In the genomic region with DNA sequence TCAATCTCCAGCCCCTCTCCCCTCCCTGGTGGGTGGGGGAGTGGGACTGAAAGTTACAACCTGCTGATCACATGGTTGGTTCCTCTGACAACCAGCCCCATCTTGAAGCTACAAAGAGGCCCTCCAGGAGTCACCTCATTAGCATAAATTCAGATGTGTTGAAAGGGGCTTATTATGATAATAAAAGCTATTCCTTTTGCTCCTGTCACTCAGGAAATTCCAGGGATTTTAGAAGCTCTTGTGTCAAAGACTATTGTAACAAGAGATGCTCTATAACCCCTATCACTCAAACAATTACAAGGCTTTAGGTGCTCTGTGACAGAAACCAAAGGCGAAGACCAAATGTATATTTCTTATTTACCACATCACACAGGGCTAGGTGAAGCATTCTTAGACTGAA, we compare ENCODE assay signal across 23 cellular contexts. TPM values are rescaled to one million over a fixed set of nuclear protein-coding genes. Genes with fewer than 3 reads are reported as not detected.
DNase-seq lines count a peak whose midpoint lies in the region; ATAC-seq, FAIRE-seq and TF ChIP-seq lines count a peak whose summit lies in the region.
"Had no signal": no experiment of that assay in that cellular context is flagged by ENCODE, and none has a peak within 500 bp of the region (broad histone marks: within the 10 kb centered on the region; RNA-seq: fewer than 3 reads in every experiment).

No MANE protein-coding gene starts in this region.

- WGBS in trophoblast cell (ENCODE audit: extremely low coverage, insufficient coverage, insufficient read length), result no CpG with 5 or more reads among the region's 1 CpG

- no peak overlapping the region for H2AFZ ChIP-seq in trophoblast cell (ENCODE audit: insufficient read depth, low read length, poor library complexity)
- H2AFZ ChIP-seq: GM23248 had no signal

- H4K12ac ChIP-seq in trophoblast cell (ENCODE audit: low read depth, low read length), result no peak overlapping the region

- H3K18ac ChIP-seq in trophoblast cell (ENCODE audit: low read length), result no peak overlapping the region

- H3K36me3 ChIP-seq in trophoblast cell (ENCODE audit: control insufficient read depth in 1 of 2, insufficient read depth in 2 of 2, low read length in 2 of 2), result no peaks in the 10 kb centered on the region
- H3K36me3 ChIP-seq: BE2C had no signal

- H2BK120ac ChIP-seq in trophoblast cell (ENCODE audit: insufficient read depth, low read length, poor library complexity), result no peak overlapping the region

- H3K4me2 ChIP-seq in trophoblast cell (ENCODE audit: low read length), result no peak overlapping the region

- H3K14ac ChIP-seq in trophoblast cell (ENCODE audit: low read length), result no peak overlapping the region

- no peak overlapping the region for H3K27ac Mint-ChIP-seq in activated CD4-positive, alpha-beta T cell treated with anti-CD3 and anti-CD28 coated beads, Interleukin-2, amount 10 ng/mL, durations not matched to agents 24 days and 14 days
- H3K27ac Mint-ChIP-seq in nephron, result peak overlapping the region in 2 of 3 experiments; percentile 25 to 26
- H3K27ac Mint-ChIP-seq: CD4-positive, CD25-positive, alpha-beta regulatory T cell; CD8-positive, alpha-beta memory T cell had no signal

- H3K9ac ChIP-seq in trophoblast cell (ENCODE audit: low read length), result peak overlapping the region; percentile 30
- H3K9ac ChIP-seq: GM23248 had no signal

- no peak overlapping the region for H4K8ac ChIP-seq in trophoblast cell (ENCODE audit: low read depth, low read length)

- H3K27me3 ChIP-seq in trophoblast cell (ENCODE audit: insufficient read depth, low read length), result no peaks in the 10 kb centered on the region
- H3K27me3 ChIP-seq: BE2C had no signal

- peaks cover 2% of the 10 kb centered on the region for H3K79me2 ChIP-seq in trophoblast cell (ENCODE audit: control insufficient read depth, insufficient read depth, low read length, poor library complexity)

- TF ChIP-seq CTCF in nephron (IDR thresholded peaks at IDR 0.05; ENCODE audit: unreplicated experiment in 3 of 3), result no peak

- no peaks in the 10 kb centered on the region for H3K9me3 ChIP-seq in trophoblast cell (ENCODE audit: insufficient read depth, low read depth, low read length)
- H3K9me3 ChIP-seq: BE2C had no signal

- no peak for ATAC-seq in GM21526 (IDR thresholded peaks at IDR 0.05; ENCODE audit: low FRiP score, unreplicated experiment)
- ATAC-seq: GM12878, HCT116 had no signal

- H3K4me3 Mint-ChIP-seq in activated CD4-positive, alpha-beta T cell treated with anti-CD3 and anti-CD28 coated beads, Interleukin-2, amount 10 ng/mL, durations not matched to agents 24 days and 14 days, result no peak overlapping the region
- H3K4me3 Mint-ChIP-seq in nephron, result no peak overlapping the region
- H3K4me3 Mint-ChIP-seq: CD4-positive, CD25-positive, alpha-beta regulatory T cell; CD8-positive, alpha-beta memory T cell had no signal

- H3K23ac ChIP-seq in trophoblast cell (ENCODE audit: low read length), result no peak overlapping the region

- no peaks in the 10 kb centered on the region for H3K4me1 Mint-ChIP-seq in activated CD4-positive, alpha-beta T cell treated with anti-CD3 and anti-CD28 coated beads, Interleukin-2, amount 10 ng/mL, durations not matched to agents 24 days and 14 days
- H3K4me1 Mint-ChIP-seq in nephron, result peaks cover 5% of the 10 kb centered on the region

- no peaks in the 10 kb centered on the region for H3K36me3 Mint-ChIP-seq in activated CD4-positive, alpha-beta T cell treated with anti-CD3 and anti-CD28 coated beads, Interleukin-2, amount 10 ng/mL, durations not matched to agents 24 days and 14 days (ENCODE audit: low read depth)
- no peaks in the 10 kb centered on the region for H3K36me3 Mint-ChIP-seq in nephron (ENCODE audit: low read depth)
- H3K36me3 Mint-ChIP-seq: CD4-positive, CD25-positive, alpha-beta regulatory T cell; CD8-positive, alpha-beta memory T cell had no signal

- no peak overlapping the region for H2AK5ac ChIP-seq in trophoblast cell (ENCODE audit: low read length)

- no peak overlapping the region for H3K4ac ChIP-seq in trophoblast cell (ENCODE audit: low read depth, low read length)

- no peaks in the 10 kb centered on the region for H3K79me1 ChIP-seq in trophoblast cell (ENCODE audit: low read length)

- H3K9me3 Mint-ChIP-seq in activated CD4-positive, alpha-beta T cell treated with anti-CD3 and anti-CD28 coated beads, Interleukin-2, amount 10 ng/mL, durations not matched to agents 24 days and 14 days, result no peaks in the 10 kb centered on the region
- peaks cover 2% of the 10 kb centered on the region for H3K9me3 Mint-ChIP-seq in nephron
- H3K9me3 Mint-ChIP-seq: CD4-positive, CD25-positive, alpha-beta regulatory T cell; CD8-positive, alpha-beta memory T cell had no signal

- intact Hi-C loops in activated CD4-positive, alpha-beta T cell treated with anti-CD3 and anti-CD28 coated beads, Interleukin-2, amount 10 ng/mL, durations not matched to agents 24 days and 14 days (cut with micrococcal nuclease), result no loop called here

- H4K91ac ChIP-seq in trophoblast cell (ENCODE audit: low read depth, low read length), result no peak overlapping the region

- FAIRE-seq in urothelium cell line (lab: Jason Lieb, UNC), result no peak
- FAIRE-seq: GM12878, GM19239, H54 had no signal

- no peak overlapping the region for H2BK12ac ChIP-seq in trophoblast cell (ENCODE audit: low read length)

- H2BK5ac ChIP-seq in trophoblast cell (ENCODE audit: low read depth, low read length, poor library complexity), result no peak overlapping the region

- H3K4me1 ChIP-seq in trophoblast cell (ENCODE audit: control insufficient read depth in 1 of 2, insufficient read depth in 2 of 2, low read length in 2 of 2), result peaks cover 0 to 6% of the 10 kb centered on the region in 2 experiments
- H3K4me1 ChIP-seq: BE2C had no signal

- DNase-seq in activated CD4-positive, alpha-beta T cell treated with anti-CD3 and anti-CD28 coated beads, Interleukin-2, amount 10 ng/mL, durations not matched to agents 24 days and 14 days, result peak; percentile 46
- DNase-seq in activated CD4-positive, alpha-beta T cell treated with anti-CD3 and anti-CD28 coated beads for 48 hours, result no peak
- DNase-seq in NCI-H69 (lab: John Stamatoyannopoulos, UW) (peak; percentile 54), trophoblast cell (no peak), urothelium cell line (ENCODE audit: low spot score) (no peak), SK-N-DZ (ENCODE audit: low spot score) (no peak)
- DNase-seq: ACHN; BE2C; C1 segment of cervical spinal cord; CD4-positive, CD25-positive, alpha-beta regulatory T cell; CD8-positive, alpha-beta memory T cell; COR-L47; DMS 273 treated with DMSO at 0.1 percent for 48 hours; DMS53; DND-41; EL; GM23248 had no signal

- H3K27ac ChIP-seq in trophoblast cell (ENCODE audit: low read depth, low read length), result no peak overlapping the region
- H3K27ac ChIP-seq: GM23248 had no signal

- H3K27me3 Mint-ChIP-seq in activated CD4-positive, alpha-beta T cell treated with anti-CD3 and anti-CD28 coated beads, Interleukin-2, amount 10 ng/mL, durations not matched to agents 24 days and 14 days, result peaks cover 1% of the 10 kb centered on the region
- peaks cover 3% of the 10 kb centered on the region for H3K27me3 Mint-ChIP-seq in nephron (ENCODE audit: low read depth)
- H3K27me3 Mint-ChIP-seq: CD8-positive, alpha-beta memory T cell had no signal

- H3K4me3 ChIP-seq in trophoblast cell (ENCODE audit: low read depth, low read length), result no peak overlapping the region
- H3K4me3 ChIP-seq: GM12878, GM23248 had no signal

RNA-seq across cellular contexts. Expression of a gene that starts 30.1 kb away (rescaled TPM):
- 11.8 and 12.8 TPM in 2 replicates for total RNA-seq in activated CD4-positive, alpha-beta T cell treated with anti-CD3 and anti-CD28 coated beads, Interleukin-2, amount 10 ng/mL, durations not matched to agents 24 days and 14 days
- 4.5 and 4.7 TPM in 2 replicates for polyA plus RNA-seq in trophoblast cell (2013)
- 0.05 and 0.37 TPM in 2 replicates for polyA plus RNA-seq in SK-N-DZ (2014; cell fraction: cytosol; rRNA removed)
- polyA plus RNA-seq in SK-N-DZ (2014; cell fraction: nucleus; rRNA removed), result 0.23 and 0.26 TPM in 2 replicates

Comparison
In these comparisons a context has a peak if more than half of its experiments do, and no peak if none do; other contexts are left out.
1. DNase-seq: peak in activated CD4-positive, alpha-beta T cell treated with anti-CD3 and anti-CD28 coated beads, Interleukin-2, amount 10 ng/mL, durations not matched to agents 24 days and 14 days (single experiment) and NCI-H69 (single experiment); none in activated CD4-positive, alpha-beta T cell treated with anti-CD3 and anti-CD28 coated beads for 48 hours (single experiment), trophoblast cell (0 of 2), urothelium cell line (single experiment) and SK-N-DZ (single experiment).